Comparison of ENCODE assay signal across 9 cellular contexts in the genomic region with DNA sequence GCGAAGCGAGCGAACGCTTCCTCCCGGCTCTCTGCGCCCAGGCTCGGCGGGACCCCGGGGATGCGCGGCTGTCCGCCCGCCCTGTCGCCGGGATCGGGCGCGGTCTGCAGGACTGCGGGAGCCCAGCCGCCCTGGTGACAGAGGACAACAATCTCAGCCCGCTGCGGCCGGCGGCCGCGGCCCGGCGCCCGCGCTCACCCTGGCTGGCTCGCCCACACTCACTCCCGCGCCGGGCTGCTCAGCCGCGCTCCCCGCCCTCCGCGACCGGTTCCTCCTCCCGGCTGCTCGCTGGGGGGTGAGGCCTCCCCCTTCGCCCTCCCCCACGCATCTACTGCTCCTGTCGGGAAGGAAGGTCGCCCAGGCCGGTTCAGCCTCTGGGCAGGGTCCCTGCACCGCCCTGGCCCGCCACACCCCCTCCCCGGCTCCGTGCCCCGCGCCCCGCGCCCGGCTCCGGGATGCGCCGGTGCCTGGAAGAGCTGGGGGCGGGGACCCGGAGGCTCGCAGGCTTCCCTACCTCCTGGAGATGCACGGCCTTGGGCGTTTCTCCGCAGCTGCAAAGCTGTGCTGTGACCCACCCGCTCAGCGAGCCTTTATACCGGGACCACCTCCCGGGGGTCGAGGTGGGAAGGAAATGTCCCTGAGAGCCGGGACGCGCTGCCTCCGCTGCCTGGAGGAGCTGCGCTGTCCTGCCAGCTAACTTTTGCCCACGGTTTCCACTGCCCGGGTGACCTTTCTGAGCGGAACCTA. TPM values are rescaled to one million over a fixed set of nuclear protein-coding genes. Genes with fewer than 3 reads are reported as not detected.
DNase-seq lines count a peak whose midpoint lies in the region; ATAC-seq and TF ChIP-seq lines count a peak whose summit lies in the region.
"Had no signal": no experiment of that assay in that cellular context is flagged by ENCODE, and none has a peak within 500 bp of the region (broad histone marks: within the 10 kb centered on the region; RNA-seq: fewer than 3 reads in every experiment).

A gene with protein sequence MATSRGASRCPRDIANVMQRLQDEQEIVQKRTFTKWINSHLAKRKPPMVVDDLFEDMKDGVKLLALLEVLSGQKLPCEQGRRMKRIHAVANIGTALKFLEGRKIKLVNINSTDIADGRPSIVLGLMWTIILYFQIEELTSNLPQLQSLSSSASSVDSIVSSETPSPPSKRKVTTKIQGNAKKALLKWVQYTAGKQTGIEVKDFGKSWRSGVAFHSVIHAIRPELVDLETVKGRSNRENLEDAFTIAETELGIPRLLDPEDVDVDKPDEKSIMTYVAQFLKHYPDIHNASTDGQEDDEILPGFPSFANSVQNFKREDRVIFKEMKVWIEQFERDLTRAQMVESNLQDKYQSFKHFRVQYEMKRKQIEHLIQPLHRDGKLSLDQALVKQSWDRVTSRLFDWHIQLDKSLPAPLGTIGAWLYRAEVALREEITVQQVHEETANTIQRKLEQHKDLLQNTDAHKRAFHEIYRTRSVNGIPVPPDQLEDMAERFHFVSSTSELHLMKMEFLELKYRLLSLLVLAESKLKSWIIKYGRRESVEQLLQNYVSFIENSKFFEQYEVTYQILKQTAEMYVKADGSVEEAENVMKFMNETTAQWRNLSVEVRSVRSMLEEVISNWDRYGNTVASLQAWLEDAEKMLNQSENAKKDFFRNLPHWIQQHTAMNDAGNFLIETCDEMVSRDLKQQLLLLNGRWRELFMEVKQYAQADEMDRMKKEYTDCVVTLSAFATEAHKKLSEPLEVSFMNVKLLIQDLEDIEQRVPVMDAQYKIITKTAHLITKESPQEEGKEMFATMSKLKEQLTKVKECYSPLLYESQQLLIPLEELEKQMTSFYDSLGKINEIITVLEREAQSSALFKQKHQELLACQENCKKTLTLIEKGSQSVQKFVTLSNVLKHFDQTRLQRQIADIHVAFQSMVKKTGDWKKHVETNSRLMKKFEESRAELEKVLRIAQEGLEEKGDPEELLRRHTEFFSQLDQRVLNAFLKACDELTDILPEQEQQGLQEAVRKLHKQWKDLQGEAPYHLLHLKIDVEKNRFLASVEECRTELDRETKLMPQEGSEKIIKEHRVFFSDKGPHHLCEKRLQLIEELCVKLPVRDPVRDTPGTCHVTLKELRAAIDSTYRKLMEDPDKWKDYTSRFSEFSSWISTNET (N-terminal part only) (minus strand): TSS at position 688 of the 747 bp plus-strand sequence. CDS start 9,031 bp downstream, outside the sequence.

- peak; percentile 53 for ATAC-seq in HG03432 (IDR thresholded peaks at IDR 0.05; ENCODE audit: unreplicated experiment)
- ATAC-seq in activated naive CD8-positive, alpha-beta T cell treated with anti-CD3 and anti-CD28 coated beads, Interleukin-2, amount 10 ng/mL, durations not matched to agents 7 days and 5 days (ENCODE audit: low read depth) = peak; percentile 26

- H3K79me2 ChIP-seq in osteoblast (ENCODE audit: insufficient read depth, low read length) = no peaks in the 10 kb centered on the region

- POLR2A ChIA-PET in activated naive CD8-positive, alpha-beta T cell treated with anti-CD3 and anti-CD28 coated beads, Interleukin-2, amount 10 ng/mL, durations not matched to agents 7 days and 5 days (lab: Charles Lee) = no interaction called here

- peak within 1 kb of the TSS; percentile 99 for H2AFZ ChIP-seq in osteoblast (ENCODE audit: low read length)

- H3K4me1 Mint-ChIP-seq in activated naive CD8-positive, alpha-beta T cell treated with anti-CD3 and anti-CD28 coated beads, Interleukin-2, amount 10 ng/mL, durations not matched to agents 7 days and 5 days = peaks cover 7% of the 10 kb centered on the region

- H3K4me3 ChIP-seq in cardiac muscle cell (peak within 1 kb of the TSS; percentile 51), osteoblast (ENCODE audit: insufficient read depth, low read length) (peak within 1 kb of the TSS; percentile 88)
- H3K4me3 ChIP-seq: BLaER1 had no signal

- H3K36me3 Mint-ChIP-seq in activated naive CD8-positive, alpha-beta T cell treated with anti-CD3 and anti-CD28 coated beads, Interleukin-2, amount 10 ng/mL, durations not matched to agents 7 days and 5 days = peaks cover 1% of the 10 kb centered on the region

- peaks cover 45% of the 10 kb centered on the region for H3K27me3 ChIP-seq in cardiac muscle cell
- no peaks in the 10 kb centered on the region for H3K27me3 ChIP-seq in osteoblast (ENCODE audit: insufficient read depth, low read length)
- H3K27me3 ChIP-seq: BLaER1 had no signal

- no peaks in the 10 kb centered on the region for H3K9me3 Mint-ChIP-seq in activated naive CD8-positive, alpha-beta T cell treated with anti-CD3 and anti-CD28 coated beads, Interleukin-2, amount 10 ng/mL, durations not matched to agents 7 days and 5 days

- peak within 1 kb of the TSS; percentile 100 for H3K4me2 ChIP-seq in osteoblast (ENCODE audit: insufficient read depth, low read length)
- H3K4me2 ChIP-seq: BLaER1 had no signal

- peaks cover 46% of the 10 kb centered on the region for H3K27me3 Mint-ChIP-seq in activated naive CD8-positive, alpha-beta T cell treated with anti-CD3 and anti-CD28 coated beads, Interleukin-2, amount 10 ng/mL, durations not matched to agents 7 days and 5 days

- no peaks in the 10 kb centered on the region for H3K36me3 ChIP-seq in cardiac muscle cell
- H3K36me3 ChIP-seq in osteoblast (ENCODE audit: insufficient read depth, low read length) = no peaks in the 10 kb centered on the region
- H3K36me3 ChIP-seq: BLaER1 had no signal

- H3K4me1 ChIP-seq in cardiac muscle cell (ENCODE audit: low read depth) (no peaks in the 10 kb centered on the region), osteoblast (ENCODE audit: insufficient read depth, low read length) (peaks cover 11% of the 10 kb centered on the region)
- H3K4me1 ChIP-seq: BLaER1 had no signal

- TF ChIP-seq CTCF in cardiac muscle cell (IDR thresholded peaks at IDR 0.05; ENCODE audit: low read depth, low read length) = no peak
- TF ChIP-seq CTCF in osteoblast (IDR thresholded peaks at IDR 0.05; ENCODE audit: extremely low read depth, low read depth, low read length) = no peak

- H3K9me3 ChIP-seq in cardiac muscle cell (ENCODE audit: low read depth) = no peaks in the 10 kb centered on the region
- H3K9me3 ChIP-seq in osteoblast (ENCODE audit: low read depth, low read length) = no peaks in the 10 kb centered on the region

- peak within 1 kb of the TSS; percentile 62 for H3K4me3 Mint-ChIP-seq in activated naive CD8-positive, alpha-beta T cell treated with anti-CD3 and anti-CD28 coated beads, Interleukin-2, amount 10 ng/mL, durations not matched to agents 7 days and 5 days

- DNase-seq in NCI-H1417 (lab: John Stamatoyannopoulos, UW) (peak in 2 of 3 experiments; percentile 60 to 63), NCI-H1417 treated with DMSO at 0.1 percent for 48 hours (lab: John Stamatoyannopoulos, UW) (no peak), cardiac muscle cell (ENCODE audit: low read depth in 1 of 2, low spot score in 1 of 2) (peak; percentile 47 to 66), osteoblast (ENCODE audit: insufficient read length, low spot score, missing footprints) (peak; percentile 95), NCI-H2029 (lab: John Stamatoyannopoulos, UW) (no peak)
- DNase-seq in activated naive CD8-positive, alpha-beta T cell treated with anti-CD3 and anti-CD28 coated beads, Interleukin-2, amount 10 ng/mL, durations not matched to agents 7 days and 5 days = peak; percentile 28
- no peak for DNase-seq in activated CD4-positive, CD25-positive, alpha-beta regulatory T cell treated with anti-CD3 and anti-CD28 coated beads, Interleukin-2, amount 50 U/mL, for 72 hours

- H4K20me1 ChIP-seq in osteoblast (ENCODE audit: insufficient read depth, low read length) = no peaks in the 10 kb centered on the region
- H4K20me1 ChIP-seq: BLaER1 had no signal

- H3K27ac Mint-ChIP-seq in activated naive CD8-positive, alpha-beta T cell treated with anti-CD3 and anti-CD28 coated beads, Interleukin-2, amount 10 ng/mL, durations not matched to agents 7 days and 5 days = no peak within 1 kb of the TSS

- H3K27ac ChIP-seq in cardiac muscle cell = no peak within 1 kb of the TSS
- peak within 1 kb of the TSS; percentile 20 for H3K27ac ChIP-seq in osteoblast (ENCODE audit: low read depth, low read length)
- H3K27ac ChIP-seq: BLaER1 had no signal

RNA-seq across cellular contexts. Expression of the gene that starts here (rescaled TPM):
- total RNA-seq in activated naive CD8-positive, alpha-beta T cell treated with anti-CD3 and anti-CD28 coated beads, Interleukin-2, amount 10 ng/mL, durations not matched to agents 7 days and 5 days = 100 to 1,000 TPM; 133 to 140 TPM
- 42.2 and 83.9 TPM in 2 replicates for total RNA-seq in cardiac muscle cell
- 14.6 and 32.3 TPM in 2 replicates for polyA plus RNA-seq in cardiac muscle cell
- total RNA-seq in osteoblast = 221 and 240 TPM in 2 replicates

Comparison
In these comparisons a context has a peak if more than half of its experiments do, and no peak if none do; other contexts are left out.
1. DNase-seq: peak in NCI-H1417 (2 of 3), activated naive CD8-positive, alpha-beta T cell treated with anti-CD3 and anti-CD28 coated beads, Interleukin-2, amount 10 ng/mL, durations not matched to agents 7 days and 5 days (single experiment), cardiac muscle cell (2 of 2) and osteoblast (single experiment); none in NCI-H1417 treated with DMSO at 0.1 percent for 48 hours (single experiment), activated CD4-positive, CD25-positive, alpha-beta regulatory T cell treated with anti-CD3 and anti-CD28 coated beads, Interleukin-2, amount 50 U/mL, for 72 hours (single experiment) and NCI-H2029 (single experiment).